ENCODE assay signal across 14 cellular contexts in the genomic region with DNA sequence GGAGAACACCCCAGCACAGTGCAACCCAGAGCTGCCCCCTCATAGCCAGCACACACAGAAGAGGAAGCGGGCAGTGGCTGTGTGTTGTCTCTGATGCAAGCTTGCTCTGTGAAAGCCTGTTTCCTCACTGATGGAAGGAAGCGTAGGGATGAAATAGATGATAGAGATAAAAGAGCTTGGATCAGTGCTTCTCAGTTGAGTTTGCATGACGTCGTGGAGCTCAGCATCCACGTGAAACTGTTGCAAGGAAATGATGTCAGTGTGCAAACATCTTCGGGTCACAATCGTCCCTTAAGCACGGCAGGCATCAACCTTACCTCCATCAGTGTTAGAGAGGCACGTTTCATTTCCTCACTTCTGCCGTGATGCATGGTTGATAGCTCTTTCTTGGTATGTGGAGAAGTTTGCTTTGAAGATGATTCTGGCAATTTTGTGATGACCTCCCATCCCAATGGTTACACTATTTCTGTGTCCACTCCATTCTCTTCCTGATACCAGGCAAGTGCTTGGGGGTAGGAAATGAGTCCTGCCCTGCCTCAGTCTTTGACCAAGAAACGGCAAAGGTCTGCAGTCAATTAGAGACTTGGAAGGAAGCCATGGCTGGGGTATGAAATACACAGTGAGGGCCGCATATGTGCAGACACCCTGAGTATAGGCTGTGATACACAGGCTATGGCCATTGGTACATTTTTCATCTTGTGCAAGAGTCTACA.
"Had no signal": no experiment of that assay in that cellular context is flagged by ENCODE, and none has a peak within 500 bp of the region (broad histone marks: within the 10 kb centered on the region; RNA-seq: fewer than 3 reads in every experiment).

No MANE protein-coding gene starts in this region.

- H3K4me3 ChIP-seq: breast epithelium, tibial nerve had no signal

- H3K27ac ChIP-seq: breast epithelium had no signal

- H3K36me3 ChIP-seq: breast epithelium, tibial nerve had no signal

- H3K27ac Mint-ChIP-seq: activated CD4-positive, alpha-beta memory T cell treated with anti-CD3 and anti-CD28 coated beads for 36 hours; activated naive CD8-positive, alpha-beta T cell treated with anti-CD3 and anti-CD28 coated beads, Interleukin-2, amount 10 ng/mL, durations not matched to agents 7 days and 5 days; naive B cell; T-helper 2 cell treated with Interferon-gamma antibody and Interleukin-4, amounts not matched to agents 5 μg/mL and 100 μg/mL, for 36 hours had no signal

- H3K4me1 ChIP-seq: breast epithelium had no signal

- H3K9me3 ChIP-seq: breast epithelium, tibial nerve had no signal

- H3K4me1 Mint-ChIP-seq: activated naive CD8-positive, alpha-beta T cell treated with anti-CD3 and anti-CD28 coated beads, Interleukin-2, amount 10 ng/mL, durations not matched to agents 7 days and 5 days; naive B cell had no signal

- DNase-seq: activated CD4-positive, alpha-beta memory T cell treated with anti-CD3 and anti-CD28 coated beads for 36 hours; activated gamma-delta T cell; activated naive CD8-positive, alpha-beta T cell treated with anti-CD3 and anti-CD28 coated beads, Interleukin-2, amount 10 ng/mL, durations not matched to agents 7 days and 5 days; activated T-cell treated with anti-CD3 and anti-CD28 coated beads, Interleukin-2, amount 50 U/mL, for 48 hours; aorta; effector CD4-positive, alpha-beta T cell; midbrain; naive B cell; stimulated activated CD4-positive, alpha-beta T cell treated with anti-CD3 and anti-CD28 coated beads, Interleukin-4, amount 100 ng/mL, for 4 hours; SW 1271 had no signal

- H3K4me3 Mint-ChIP-seq: activated CD4-positive, alpha-beta memory T cell treated with anti-CD3 and anti-CD28 coated beads for 36 hours; activated naive CD8-positive, alpha-beta T cell treated with anti-CD3 and anti-CD28 coated beads, Interleukin-2, amount 10 ng/mL, durations not matched to agents 7 days and 5 days; naive B cell; T-helper 2 cell treated with Interferon-gamma antibody and Interleukin-4, amounts not matched to agents 5 μg/mL and 100 μg/mL, for 36 hours had no signal

- H3K36me3 Mint-ChIP-seq: activated CD4-positive, alpha-beta memory T cell treated with anti-CD3 and anti-CD28 coated beads for 36 hours; activated naive CD8-positive, alpha-beta T cell treated with anti-CD3 and anti-CD28 coated beads, Interleukin-2, amount 10 ng/mL, durations not matched to agents 7 days and 5 days; naive B cell had no signal

- H3K9me3 Mint-ChIP-seq: activated CD4-positive, alpha-beta memory T cell treated with anti-CD3 and anti-CD28 coated beads for 36 hours; activated naive CD8-positive, alpha-beta T cell treated with anti-CD3 and anti-CD28 coated beads, Interleukin-2, amount 10 ng/mL, durations not matched to agents 7 days and 5 days; T-helper 2 cell treated with Interferon-gamma antibody and Interleukin-4, amounts not matched to agents 5 μg/mL and 100 μg/mL, for 36 hours had no signal

- FAIRE-seq: colon had no signal

- H3K27me3 ChIP-seq: tibial nerve had no signal
